17 cellular contexts compared by ENCODE assay signal in the genomic region with DNA sequence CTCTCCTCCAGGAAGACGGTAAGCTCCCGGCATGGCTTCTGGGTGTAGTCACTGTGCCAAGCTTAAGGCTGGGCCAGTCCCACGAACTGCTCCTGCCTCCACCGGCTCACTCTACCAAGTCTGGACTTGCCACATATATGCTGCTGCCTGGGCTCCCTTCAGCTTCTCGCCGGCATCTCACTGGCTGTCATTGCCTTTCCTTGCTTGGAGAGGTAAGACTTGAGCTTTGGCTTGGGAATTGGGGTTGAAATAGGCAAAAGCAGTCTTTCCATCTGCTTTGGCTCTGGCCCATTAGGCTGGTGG.
"Had no signal": no experiment of that assay in that cellular context is flagged by ENCODE, and none has a peak within 500 bp of the region (broad histone marks: within the 10 kb centered on the region; RNA-seq: fewer than 3 reads in every experiment).

No MANE protein-coding gene starts in this region.

- H3K79me2 ChIP-seq: hepatocyte had no signal

- H2AFZ ChIP-seq: hepatocyte had no signal

- H3K4me2 ChIP-seq: hepatocyte had no signal

- FAIRE-seq: endometrium had no signal

- ATAC-seq: naive thymus-derived CD4-positive, alpha-beta T cell; sciatic nerve had no signal

- H3K4me1 ChIP-seq: esophagus squamous epithelium, stomach had no signal

- H3K27ac ChIP-seq: epithelial cell of prostate, esophagus squamous epithelium, hepatocyte, neutrophil, stomach had no signal

- DNase-seq: cortex of kidney; effector memory CD4-positive, alpha-beta T cell; esophagus squamous epithelium; foreskin fibroblast; head of caudate nucleus; naive thymus-derived CD4-positive, alpha-beta T cell; nephron progenitor cell; stimulated activated CD4-positive, alpha-beta T cell treated with anti-CD3 and anti-CD28 coated beads, Interleukin-2, amount 100 ng/mL, for 24 hours; stimulated activated CD4-positive, alpha-beta T cell treated with anti-CD3 and anti-CD28 coated beads, Interleukin-4, amount 100 ng/mL, for 4 hours; stimulated activated naive CD4-positive, alpha-beta T cell; stomach; trophoblast cell had no signal

- H3K4me3 ChIP-seq: esophagus squamous epithelium, hepatocyte, stomach had no signal

- H3K36me3 ChIP-seq: esophagus squamous epithelium, neutrophil, stomach had no signal

- H3K27me3 ChIP-seq: esophagus squamous epithelium, hepatocyte, neutrophil, stomach had no signal

- H3K9me3 ChIP-seq: esophagus squamous epithelium, neutrophil, stomach had no signal
